In the genomic region with DNA sequence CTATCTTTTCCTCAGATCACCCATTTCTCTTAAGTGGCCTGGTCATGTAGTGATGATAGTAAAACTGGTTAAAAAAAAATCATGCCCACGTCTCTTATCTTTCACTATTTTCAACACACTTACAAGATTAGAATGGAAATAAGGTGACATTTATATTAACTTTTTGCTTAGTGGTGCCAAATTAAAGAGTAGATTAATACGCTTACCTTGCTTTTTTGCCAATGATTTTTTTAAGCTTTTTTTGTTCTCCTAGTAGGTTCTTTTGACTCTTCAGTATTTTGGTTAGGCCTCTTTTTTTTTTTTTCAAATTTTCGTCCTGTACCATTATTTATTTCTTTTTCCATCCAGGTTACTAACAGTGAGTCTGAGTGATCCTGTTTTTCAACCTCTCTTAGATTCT, we compare ENCODE assay signal across 28 cellular contexts.
"Had no signal": no experiment of that assay in that cellular context is flagged by ENCODE, and none has a peak within 500 bp of the region (broad histone marks: within the 10 kb centered on the region; RNA-seq: fewer than 3 reads in every experiment).

No MANE protein-coding gene starts in this region.

- H3K27ac ChIP-seq: neutrophil, ovary, parathyroid adenoma, psoas muscle, skin epidermis, spleen, suprapubic skin, testis, tibial artery, transverse colon, upper lobe of right lung, uterus had no signal

- H3K36me3 ChIP-seq: neutrophil, ovary, spleen, suprapubic skin, tibial artery, transverse colon, upper lobe of right lung, uterus had no signal

- H3K27me3 ChIP-seq: neutrophil, ovary, spleen, suprapubic skin, testis, tibial artery, transverse colon, upper lobe of right lung, uterus had no signal

- H3K9ac ChIP-seq: parathyroid adenoma had no signal

- DNase-seq: naive thymus-derived CD8-positive, alpha-beta T cell; nephron progenitor cell; nucleus accumbens; ovary; posterior cingulate gyrus; psoas muscle; right cardiac atrium; spleen; stimulated activated CD4-positive, alpha-beta T cell treated with anti-CD3 and anti-CD28 coated beads, Interleukin-12 subunit alpha, Interleukin-12 subunit beta, amount 100 ng/mL, for 4 hours; stimulated activated CD4-positive, alpha-beta T cell treated with anti-CD3 and anti-CD28 coated beads, Interleukin-1b, Interleukin-23, amount 100 ng/mL, for 48 hours; stimulated activated CD4-positive, alpha-beta T cell treated with anti-CD3 and anti-CD28 coated beads, Interleukin-4, amount 100 ng/mL, for 1 hour; stimulated activated CD4-positive, alpha-beta T cell treated with anti-CD3 and anti-CD28 coated beads, Interleukin-4, amount 100 ng/mL, for 4 hours; stimulated activated naive CD4-positive, alpha-beta T cell; substantia nigra; testis; tibial artery; transverse colon; upper lobe of right lung; uterus had no signal

- ATAC-seq: naive thymus-derived CD8-positive, alpha-beta T cell; natural killer cell treated with Interleukin-12 subunit alpha and Interleukin-12 subunit beta and Interleukin-15 and Interleukin-18, amount 100 ng/mL, for 72 hours; psoas muscle; right cardiac atrium; sciatic nerve; stimulated activated memory B cell treated with anti-CD40 and anti-IgM and Interleukin-4, amounts not matched to agents 10 μg/mL and 1 μg/mL and 100 μg/mL, for 72 hours; stimulated activated naive CD8-positive, alpha-beta T cell treated with anti-CD3 and anti-CD28 coated beads, Interleukin-15, Interleukin-2, amounts not matched to agents 100 U/mL and 50 U/mL, for 24 hours; upper lobe of right lung had no signal

- H3K4me1 ChIP-seq: parathyroid adenoma, psoas muscle, spleen, suprapubic skin, testis, tibial artery, transverse colon, upper lobe of right lung, uterus had no signal

- H3K4me3 ChIP-seq: ovary, psoas muscle, skin epidermis, smooth muscle cell, spleen, suprapubic skin, testis, tibial artery, transverse colon, upper lobe of right lung, uterus had no signal

- H2AFZ ChIP-seq: parathyroid adenoma had no signal

- H3K79me2 ChIP-seq: parathyroid adenoma had no signal

- H3K4me2 ChIP-seq: smooth muscle cell had no signal

- H3K9me3 ChIP-seq: neutrophil, ovary, psoas muscle, spleen, suprapubic skin, testis, tibial artery, transverse colon, upper lobe of right lung, uterus had no signal
